ENCODE assay signal across 5 cellular contexts in genomic region chr10:87225148-87225547, GRCh38. TPM values are rescaled to one million over a fixed set of nuclear protein-coding genes. Genes with fewer than 3 reads are reported as not detected.
DNase-seq lines count a peak whose midpoint lies in the region; ATAC-seq, FAIRE-seq and TF ChIP-seq lines count a peak whose summit lies in the region.
"Not testable (repeated sequence)": the region's sequence is repeated elsewhere in the genome, so short reads cannot be mapped to it uniquely, and the experiment has no call there.
"Had no signal": no experiment of that assay in that cellular context is flagged by ENCODE, and none has a peak within 500 bp of the region (broad histone marks: within the 10 kb centered on the region; RNA-seq: fewer than 3 reads in every experiment).

Gene NUTM2A, plus strand, starts transcription at chr10:87225448. Its CDS starts 383 bp downstream, at chr10:87225831.

- not testable (repeated sequence) for H3K4me1 ChIP-seq in OCI-LY7 (ENCODE audit: insufficient read depth, low read length, poor library complexity, severe bottlenecking); PC-3 (ENCODE audit: insufficient read depth, low read length); HepG2 (ENCODE audit: insufficient read depth, low read length)

- TF ChIP-seq CTCF in OCI-LY7 (conservative IDR thresholded peaks at IDR 0.05; ENCODE audit: low read length); PC-3 (conservative IDR thresholded peaks at IDR 0.05; ENCODE audit: low read depth, low read length); HepG2 (CRISPR knock-in tag; IDR thresholded peaks at IDR 0.05): not testable (repeated sequence)

- H3K4me3 ChIP-seq in OCI-LY7 (ENCODE audit: low read depth, low read length, poor library complexity, severe bottlenecking); PC-3 (ENCODE audit: low read length); HepG2 (replicated peaks in 1 of 3; ENCODE audit: insufficient read depth in 1 of 3, low read depth in 2 of 3, low read length in 3 of 3): not testable (repeated sequence)

- H3K9me2 ChIP-seq in OCI-LY7 (ENCODE audit: insufficient read depth, low read length); PC-3 (replicated peaks; ENCODE audit: low read length): not testable (repeated sequence)

- not testable (repeated sequence) for H3F3A ChIP-seq in PC-3 (ENCODE audit: low read length, unreplicated experiment)

- FAIRE-seq in HepG2 (lab: Jason Lieb, UNC), result not testable (repeated sequence)

- H3K4me2 ChIP-seq in OCI-LY7 (ENCODE audit: low read length); PC-3 (ENCODE audit: low read length); HepG2 (ENCODE audit: low read depth, low read length): not testable (repeated sequence)

- H3K36me3 ChIP-seq in OCI-LY7 (ENCODE audit: insufficient read depth, low read length); PC-3 (ENCODE audit: low read depth, low read length); HepG2 (replicated peaks in 1 of 2; ENCODE audit: control insufficient read depth in 1 of 2, insufficient read depth in 2 of 2, low read length in 2 of 2): not testable (repeated sequence)

- not testable (repeated sequence) for ATAC-seq in PC-3, HepG2

- H3K27ac ChIP-seq in OCI-LY7 (ENCODE audit: low read depth, low read length, poor library complexity, severe bottlenecking); PC-3 (ENCODE audit: low read length); HepG2 (ENCODE audit: extremely low read length, insufficient read depth, low read length): not testable (repeated sequence)

- intact Hi-C loops in OCI-LY7 (cut with micrococcal nuclease; ENCODE audit: unreplicated experiment); PC-3 (cut with micrococcal nuclease); HepG2 (cut with micrococcal nuclease; ENCODE audit: unreplicated experiment): not testable (repeated sequence)

- not testable (repeated sequence) for H2AFZ ChIP-seq in OCI-LY7 (ENCODE audit: low read length); PC-3 (ENCODE audit: low read length); HepG2 (ENCODE audit: low read length)

- in situ Hi-C loops in HepG2 (cut with HindIII; ENCODE audit: extremely low pct_ligation_motif_present, low pct_unique_long_range_greater_than_20kb), result not testable (repeated sequence)

- no CpG with 5 or more reads among the region's 3 CpGs for WGBS in HepG2 (ENCODE audit: low lambda C conversion rate)

- not testable (repeated sequence) for TF ChIP-seq EP300 in HepG2 (IDR thresholded peaks at IDR 0.05; ENCODE audit: low read depth in 2 of 2, low read length in 2 of 2); HepG2 (CRISPR knock-in tag; IDR thresholded peaks at IDR 0.05; ENCODE audit: borderline replicate concordance)

- BruUV-seq in OCI-LY7 (replicated peaks; lab: Mats Ljungman, UMichigan) (TSS peak; percentile 76), PC-3 (replicated peaks; lab: Mats Ljungman, UMichigan) (TSS peak; percentile 35), HepG2 (replicated peaks; lab: Mats Ljungman, UMichigan) (TSS peak; percentile 60)

- H3K9me3 ChIP-seq in OCI-LY7 (ENCODE audit: low read length); PC-3 (ENCODE audit: low read length); HepG2 (ENCODE audit: low read length): not testable (repeated sequence)

- H3K27me3 ChIP-seq in PC-3 (ENCODE audit: low read length); HepG2 (ENCODE audit: control insufficient read depth in 1 of 2, insufficient read depth in 2 of 2, low read length in 2 of 2): not testable (repeated sequence)

- POLR2A ChIA-PET in OCI-LY7 (lab: Charles Lee); PC-3 (lab: Charles Lee; ENCODE audit: unreplicated experiment); HepG2 (lab: Yijun Ruan, JAX): not testable (repeated sequence)

- H4K20me1 ChIP-seq in OCI-LY7 (ENCODE audit: insufficient read depth, low read length); PC-3 (ENCODE audit: low read length); HepG2 (ENCODE audit: insufficient read depth, low read length): not testable (repeated sequence)

- not testable (repeated sequence) for TF ChIP-seq POLR2A in HepG2 (IDR thresholded peaks at IDR 0.05; ENCODE audit: insufficient read depth in 1 of 2, low read depth in 2 of 2, low read length in 2 of 2)

- H3K9ac ChIP-seq in PC-3 (ENCODE audit: low read length); HepG2 (ENCODE audit: insufficient read depth, low read depth, low read length): not testable (repeated sequence)

- not testable (repeated sequence) for H3K79me2 ChIP-seq in OCI-LY7 (ENCODE audit: insufficient read depth, low read depth, low read length); PC-3 (ENCODE audit: low read length); HepG2 (ENCODE audit: insufficient read depth, low read length)

- CTCF ChIA-PET in OCI-LY7 (lab: Charles Lee; ENCODE audit: unreplicated experiment); PC-3 (lab: Charles Lee); HepG2 (lab: Yijun Ruan, JAX; ENCODE audit: low intra/inter-chr PET ratio, low total read pairs): not testable (repeated sequence)

- not testable (repeated sequence) for DNase-seq in OCI-LY7 (ENCODE audit: low spot score); PC-3; HepG2 (ENCODE audit: low spot score)

- TF ChIP-seq RAD21 in HepG2 (CRISPR knock-in tag; IDR thresholded peaks at IDR 0.05), result not testable (repeated sequence)

RNA-seq across cellular contexts. Expression of gene NUTM2A, which starts in this region (rescaled TPM):
- 0.41 and 0.51 TPM in 2 replicates for total RNA-seq in OCI-LY7 (2014; rRNA removed; shearing (Covaris generic))
- total RNA-seq in OCI-LY7 (2022), result 0.97 and 1.1 TPM in 2 replicates
- 0.18 and 0.86 TPM in 2 replicates for total RNA-seq in PC-3 (2014; rRNA removed)
- total RNA-seq in HepG2 (2016; rRNA removed; fragmentation: Illumina TruSeq; extraction: Trizol), result 0.31 and 0.34 TPM in 2 replicates
- not detected in 2 replicates for total RNA-seq in HepG2 (2016; cell fraction: cytosol; rRNA removed; fragmentation: Illumina TruSeq; extraction: Trizol; ENCODE audit: low read depth)
- 0.28 and 0.37 TPM in 2 replicates for total RNA-seq in HepG2 (2016; cell fraction: insoluble cytoplasmic fraction; rRNA removed; fragmentation: Illumina TruSeq; extraction: Trizol)
- total RNA-seq in HepG2 (2016; cell fraction: membrane; rRNA removed; fragmentation: Illumina TruSeq; extraction: Trizol), result 0.12 and 0.28 TPM in 2 replicates
- 0.53 and 0.56 TPM in 2 replicates for total RNA-seq in HepG2 (2016; cell fraction: nucleus; rRNA removed; fragmentation: Illumina TruSeq; extraction: Trizol)
- polyA plus RNA-seq in HepG2 (2011; rRNA removed), result 0.05 and 0.20 TPM in 2 replicates
- polyA plus RNA-seq in HepG2 (2011; cell fraction: cytosol; rRNA removed), result 0.20 and 0.36 TPM in 2 replicates
- 0.73 and 0.84 TPM in 2 replicates for polyA plus RNA-seq in HepG2 (2011; cell fraction: nucleus; rRNA removed)
- polyA plus RNA-seq in HepG2 (2012), result 0.25 and 0.27 TPM in 2 replicates
- 0.05 TPM in 1 of 2 replicates, not detected in the other for polyA plus RNA-seq in HepG2 (2016; cell fraction: cytosol; fragmentation: Illumina TruSeq; extraction: Trizol; ENCODE audit: low read depth)
- 0.34 TPM in 1 of 2 replicates, not detected in the other for polyA plus RNA-seq in HepG2 (2016; cell fraction: insoluble cytoplasmic fraction; fragmentation: Illumina TruSeq; extraction: Trizol; ENCODE audit: low read depth)
- polyA plus RNA-seq in HepG2 (2016; cell fraction: membrane; fragmentation: Illumina TruSeq; extraction: Trizol; ENCODE audit: low read depth), result 0.09 and 0.15 TPM in 2 replicates
- polyA plus RNA-seq in HepG2 (2016; cell fraction: nucleus; fragmentation: Illumina TruSeq; extraction: Trizol; ENCODE audit: insufficient read depth, low read depth), result 0.30 and 0.67 TPM in 2 replicates
- polyA minus RNA-seq in HepG2 (2011; rRNA and poly(A)+ RNA removed; ENCODE audit: low replicate concordance), result 0.35 and 0.36 TPM in 2 replicates
- 0.40 TPM in 1 of 2 replicates, not detected in the other for polyA minus RNA-seq in HepG2 (2011; cell fraction: cytosol; rRNA and poly(A)+ RNA removed)
- 0.50 and 0.64 TPM in 2 replicates for polyA minus RNA-seq in HepG2 (2011; cell fraction: nucleus; rRNA and poly(A)+ RNA removed)
- polyA plus RNA-seq: CD4-positive, alpha-beta memory T cell; CD8-positive, alpha-beta memory T cell had no signal
